In the genomic region with DNA sequence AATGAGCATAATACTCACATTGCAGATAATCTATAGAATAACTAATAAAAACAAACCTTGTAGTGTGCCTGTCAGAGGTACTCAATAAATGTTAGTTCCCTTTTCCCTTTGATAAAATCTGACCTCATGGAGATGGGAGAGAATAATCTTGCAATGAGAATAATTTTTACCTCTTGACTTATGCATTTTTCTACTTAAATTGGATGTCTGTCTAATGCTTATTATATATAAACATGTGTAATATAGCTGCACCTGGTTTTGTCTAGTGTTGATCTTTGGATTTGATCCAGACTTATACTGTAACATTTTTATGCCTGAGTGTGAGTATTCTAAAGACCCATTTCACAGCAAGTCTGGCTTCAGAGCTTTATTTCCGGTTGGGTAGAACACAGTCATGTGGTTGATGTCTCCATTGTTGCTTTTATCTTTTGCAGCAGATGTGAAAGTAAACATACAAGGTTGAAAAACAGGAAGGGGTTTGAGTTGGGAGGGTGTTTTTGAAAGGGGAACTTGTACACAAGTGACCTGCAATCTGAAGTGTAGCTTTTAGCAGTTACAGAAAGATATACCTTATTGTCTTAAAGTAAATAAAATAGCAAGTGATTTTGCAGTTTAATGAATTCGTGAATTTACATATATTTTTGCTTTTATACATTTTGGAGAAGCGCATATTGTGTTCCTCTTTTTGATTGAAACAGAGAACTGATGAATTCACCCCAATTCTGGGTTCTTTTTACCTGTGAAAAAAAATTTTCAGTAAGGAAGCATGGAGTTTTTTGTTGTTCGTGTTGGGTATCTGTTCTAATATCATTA, we compare ENCODE assay signal across 8 cellular contexts. TPM values are rescaled to one million over a fixed set of nuclear protein-coding genes. Genes with fewer than 3 reads are reported as not detected.
DNase-seq lines count a peak whose midpoint lies in the region; ATAC-seq and TF ChIP-seq lines count a peak whose summit lies in the region.

No MANE protein-coding gene starts in this region.

- intact Hi-C loops in sciatic nerve (cut with DNase I): no loop called here

- no peak overlapping the region for H3K27ac ChIP-seq in RWPE1

- peak; percentile 70 for DNase-seq in GDM1 (lab: John Stamatoyannopoulos, UW)
- DNase-seq in OCI-M1 (lab: John Stamatoyannopoulos, UW): peak; percentile 97
- DNase-seq in dermis blood vessel endothelial cell: peak; percentile 81
- no peak for DNase-seq in sciatic nerve (ENCODE audit: low spot score)
- no peak for DNase-seq in RWPE1 (ENCODE audit: low spot score)
- no peak for DNase-seq in stimulated activated CD4-positive, alpha-beta T cell treated with anti-CD3 and anti-CD28 coated beads, Interleukin-12 subunit alpha, Interleukin-12 subunit beta, amount 100 ng/mL, for 4 hours

- POLR2A ChIA-PET in RWPE1 (lab: Yijun Ruan, JAX; ENCODE audit: low non-redundant PET): no interaction called here

- CTCF ChIA-PET in RWPE1 (lab: Yijun Ruan, JAX): no interaction called here

- ATAC-seq in GM19324 (IDR thresholded peaks at IDR 0.05; ENCODE audit: low FRiP score, unreplicated experiment) (peak; percentile 85), HG03280 (IDR thresholded peaks at IDR 0.05; ENCODE audit: unreplicated experiment) (peak; percentile 84), sciatic nerve (peak; percentile 44)

- TF ChIP-seq CTCF in RWPE1 (conservative IDR thresholded peaks at IDR 0.05; ENCODE audit: low read depth): no peak

RNA-seq across cellular contexts. Expression of gene EPB41, which starts 12.5 kb away (rescaled TPM):
- total RNA-seq in dermis blood vessel endothelial cell: 36.2 and 41.2 TPM in 2 replicates
- 49.3 TPM for total RNA-seq in sciatic nerve

Comparison
In these comparisons a context has a peak if more than half of its experiments do, and no peak if none do; other contexts are left out.
1. DNase-seq: peak in GDM1 (single experiment), OCI-M1 (single experiment) and dermis blood vessel endothelial cell (single experiment); none in sciatic nerve (single experiment), RWPE1 (single experiment) and stimulated activated CD4-positive, alpha-beta T cell treated with anti-CD3 and anti-CD28 coated beads, Interleukin-12 subunit alpha, Interleukin-12 subunit beta, amount 100 ng/mL, for 4 hours (single experiment).
2. Peak in every context shown above with its lines, with median percentiles within 50 percentile points of each other: ATAC-seq.